ENCODE assay signal across 16 cellular contexts in genomic region chr2:23434721-23435121, GRCh38. TPM values are rescaled to one million over a fixed set of nuclear protein-coding genes. Genes with fewer than 3 reads are reported as not detected.
A peak's percentile ranks its signal among the peaks of the same experiment; 100 is the strongest.
DNase-seq lines count a peak whose midpoint lies in the region; ATAC-seq, FAIRE-seq and TF ChIP-seq lines count a peak whose summit lies in the region.
"Had no signal": no experiment of that assay in that cellular context is flagged by ENCODE, and none has a peak within 500 bp of the region (broad histone marks: within the 10 kb centered on the region; RNA-seq: fewer than 3 reads in every experiment).

No MANE protein-coding gene starts in this region.

- peak; percentile 75 for FAIRE-seq in bronchial epithelial cell (lab: Jason Lieb, UNC)

- no peak for ATAC-seq in heart right ventricle
- ATAC-seq: activated CD4-positive, alpha-beta T cell treated with anti-CD3 and anti-CD28 coated beads for 36 hours had no signal

- H3K27ac ChIP-seq in heart right ventricle, result no peak overlapping the region
- peak overlapping the region; percentile 89 for H3K27ac ChIP-seq in muscle layer of colon (ENCODE audit: low read depth, low read length)
- H3K27ac ChIP-seq in uterus, result peak overlapping the region; percentile 8 to 78
- no peak overlapping the region for H3K27ac ChIP-seq in osteoblast (ENCODE audit: low read depth, low read length)
- H3K27ac ChIP-seq: RWPE1, suprapubic skin had no signal

- H3K9me3 ChIP-seq in heart right ventricle, result peaks cover 0 to 8% (median 0%) of the 10 kb centered on the region in 11 donors
- H3K9me3 ChIP-seq in muscle layer of colon (ENCODE audit: low read length), result no peaks in the 10 kb centered on the region
- H3K9me3 ChIP-seq in uterus, result no peaks in the 10 kb centered on the region
- H3K9me3 ChIP-seq in osteoblast (ENCODE audit: low read depth, low read length), result no peaks in the 10 kb centered on the region
- H3K9me3 ChIP-seq: suprapubic skin had no signal

- H3K9ac ChIP-seq in muscle layer of colon (ENCODE audit: low read length), result no peak overlapping the region

- no peak for TF ChIP-seq POLR2A in uterus (IDR thresholded peaks at IDR 0.05)

- H4K20me1 ChIP-seq in osteoblast (ENCODE audit: insufficient read depth, low read length), result peaks cover 2% of the 10 kb centered on the region

- H3K4me2 ChIP-seq in osteoblast (ENCODE audit: insufficient read depth, low read length), result no peak overlapping the region

- peak; percentile 58 for DNase-seq in cardiac septum (ENCODE audit: low spot score)
- no peak for DNase-seq in heart right ventricle
- DNase-seq in bronchial epithelial cell (ENCODE audit: low read depth), result peak; percentile 45
- no peak for DNase-seq in uterus
- DNase-seq in NCI-H446 (lab: John Stamatoyannopoulos, UW), result no peak
- DNase-seq in osteoblast (ENCODE audit: insufficient read length, low spot score, missing footprints), result no peak
- no peak for DNase-seq in NCI-H1417 treated with DMSO at 0.1 percent for 48 hours (lab: John Stamatoyannopoulos, UW)
- DNase-seq: activated CD4-positive, alpha-beta T cell treated with anti-CD3 and anti-CD28 coated beads for 36 hours; activated naive CD8-positive, alpha-beta T cell treated with anti-CD3 and anti-CD28 coated beads, Interleukin-2, amount 10 ng/mL, durations not matched to agents 7 days and 5 days; activated T-cell treated with anti-CD3 and anti-CD28 coated beads, Interleukin-2, amount 50 U/mL, for 1 hour; immature natural killer cell; midbrain; stimulated activated CD4-positive, alpha-beta T cell treated with anti-CD3 and anti-CD28 coated beads, Interleukin-15, amount 100 ng/mL, for 24 hours had no signal

- intact Hi-C loops in cardiac septum (cut with DNase I) (no loop called here), heart right ventricle (cut with DNase I) (no loop called here), uterus (cut with DNase I; ENCODE audit: low total_unique reads) (no loop called here)

- WGBS in heart right ventricle, 2 donors, result 65 to 70% methylated on average over 6 of the region's 6 CpGs

- no peak for TF ChIP-seq CTCF in heart right ventricle (IDR thresholded peaks at IDR 0.05)
- no peak for TF ChIP-seq CTCF in bronchial epithelial cell (IDR thresholded peaks at IDR 0.05; ENCODE audit: insufficient read depth, low read length, severe bottlenecking)
- no peak for TF ChIP-seq CTCF in uterus (IDR thresholded peaks at IDR 0.05)
- TF ChIP-seq CTCF in osteoblast (IDR thresholded peaks at IDR 0.05; ENCODE audit: extremely low read depth, low read depth, low read length), result no peak

- H3K4me3 ChIP-seq in heart right ventricle, result no peak overlapping the region
- no peak overlapping the region for H3K4me3 ChIP-seq in bronchial epithelial cell (ENCODE audit: low read depth, low read length)
- H3K4me3 ChIP-seq in muscle layer of colon (ENCODE audit: low read depth in 1 of 2, low read length in 2 of 2), result no peak overlapping the region
- H3K4me3 ChIP-seq in uterus, result no peak overlapping the region
- no peak overlapping the region for H3K4me3 ChIP-seq in osteoblast (ENCODE audit: insufficient read depth, low read length)
- H3K4me3 ChIP-seq: suprapubic skin had no signal

- H3K4me1 ChIP-seq in heart right ventricle (peaks cover 0 to 3% (median 0%) of the 10 kb centered on the region in 9 donors), muscle layer of colon (ENCODE audit: insufficient read depth, low read length) (peaks cover 60% of the 10 kb centered on the region), uterus (no peaks in the 10 kb centered on the region), osteoblast (ENCODE audit: insufficient read depth, low read length) (peaks cover 8% of the 10 kb centered on the region)

- H3K27me3 ChIP-seq in heart right ventricle (peaks cover 0 to 6% (median 0%) of the 10 kb centered on the region in 7 donors), bronchial epithelial cell (ENCODE audit: control insufficient read depth, insufficient read depth, low read length) (no peaks in the 10 kb centered on the region), muscle layer of colon (ENCODE audit: control insufficient read depth in 1 of 2, insufficient read depth in 2 of 2, low read length in 2 of 2) (no peaks in the 10 kb centered on the region), uterus (no peaks in the 10 kb centered on the region), osteoblast (ENCODE audit: insufficient read depth, low read length) (no peaks in the 10 kb centered on the region)
- H3K27me3 ChIP-seq: suprapubic skin had no signal

- H2AFZ ChIP-seq in osteoblast (ENCODE audit: low read length), result no peak overlapping the region

- H3K79me2 ChIP-seq in osteoblast (ENCODE audit: insufficient read depth, low read length), result no peaks in the 10 kb centered on the region

- H3K36me3 ChIP-seq in heart right ventricle (no peaks in the 10 kb centered on the region), bronchial epithelial cell (ENCODE audit: control insufficient read depth, insufficient read depth, low read length) (no peaks in the 10 kb centered on the region), muscle layer of colon (ENCODE audit: insufficient read depth, low read length) (no peaks in the 10 kb centered on the region), uterus (no peaks in the 10 kb centered on the region), osteoblast (ENCODE audit: insufficient read depth, low read length) (no peaks in the 10 kb centered on the region)
- H3K36me3 ChIP-seq: suprapubic skin had no signal

RNA-seq across cellular contexts. Expression of gene KLHL29, which starts 49.7 kb away (rescaled TPM):
- 1.6 TPM for total RNA-seq in cardiac septum
- 1 to 10 TPM in 6 of 10 donors, under 1 TPM in 4; 0.71 to 1.5 (median 1.0) TPM for total RNA-seq in heart right ventricle
- polyA plus RNA-seq in heart right ventricle, result 1 to 10 TPM; 1.0 to 1.2 TPM
- 5.0 and 11.6 TPM in 2 replicates for total RNA-seq in bronchial epithelial cell
- total RNA-seq in uterus, result 10 to 100 TPM in 2 of 4 donors, 1 to 10 TPM in 2; 4.8 to 17.0 (median 10.5) TPM
- 1.5 and 3.3 TPM in 2 replicates for total RNA-seq in osteoblast

Comparison
In these comparisons a context has a peak if more than half of its experiments do, and no peak if none do; other contexts are left out.
1. DNase-seq: peak in cardiac septum (single experiment) and bronchial epithelial cell (single experiment); none in heart right ventricle (0 of 2), uterus (0 of 2), NCI-H446 (0 of 2), osteoblast (single experiment) and NCI-H1417 treated with DMSO at 0.1 percent for 48 hours (single experiment).
2. H3K27ac ChIP-seq: peak in muscle layer of colon (single experiment) and uterus (2 of 2); none in heart right ventricle (0 of 10) and osteoblast (single experiment).